ENCODE assay signal across 11 cellular contexts in the genomic region with DNA sequence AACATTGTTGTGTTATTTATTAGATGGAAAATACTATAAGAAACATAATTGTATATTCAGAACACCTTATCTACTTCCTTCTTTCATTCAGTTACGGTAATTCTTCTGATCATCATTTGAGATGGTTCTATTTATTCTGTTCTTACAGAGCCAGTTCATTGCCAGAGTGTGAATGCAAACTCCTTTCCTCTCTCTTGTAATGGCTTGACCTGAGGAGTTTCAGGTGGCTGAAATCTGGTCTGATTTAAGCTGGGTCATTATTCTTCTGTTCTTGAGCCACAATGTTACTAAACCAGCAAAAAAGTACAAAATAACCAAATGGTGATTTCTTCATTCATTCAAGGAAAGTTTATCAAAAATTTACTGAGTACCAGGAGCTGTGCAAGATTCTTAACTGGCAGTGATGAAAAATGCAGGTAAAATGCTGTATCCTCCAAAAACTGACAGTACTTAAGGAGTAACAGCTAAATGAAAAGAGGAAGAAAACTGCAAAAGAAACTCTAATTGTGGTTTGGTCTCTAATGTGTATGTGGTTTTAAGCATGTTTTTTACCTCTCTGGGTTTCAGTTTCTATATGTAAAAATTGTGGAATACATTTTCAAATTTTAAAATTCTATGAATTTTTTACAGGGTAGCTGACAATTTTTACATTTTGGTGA.
A peak's percentile ranks its signal among the peaks of the same experiment; 100 is the strongest.
DNase-seq lines count a peak whose midpoint lies in the region; ATAC-seq and TF ChIP-seq lines count a peak whose summit lies in the region.
"Had no signal": no experiment of that assay in that cellular context is flagged by ENCODE, and none has a peak within 500 bp of the region (broad histone marks: within the 10 kb centered on the region; RNA-seq: fewer than 3 reads in every experiment).

No MANE protein-coding gene starts in this region.

- no peaks in the 10 kb centered on the region for H3K36me3 ChIP-seq in MG63

- TF ChIP-seq CTCF in GM12865 (IDR thresholded peaks at IDR 0.05; ENCODE audit: insufficient read depth, low read depth, low read length, missing control alignments): no peak

- H3K4me3 Mint-ChIP-seq in activated T-cell treated with anti-CD3 and anti-CD28 coated beads, Interleukin-2, amount 50 U/mL, for 4 hours: no peak overlapping the region

- no peaks in the 10 kb centered on the region for H3K9me3 ChIP-seq in MG63

- peak; percentile 87 for ATAC-seq in GM19455 (IDR thresholded peaks at IDR 0.05; ENCODE audit: unreplicated experiment)
- ATAC-seq in HG02943 (IDR thresholded peaks at IDR 0.05; ENCODE audit: low read depth, unreplicated experiment): peak; percentile 95
- ATAC-seq in activated T-cell treated with anti-CD3 and anti-CD28 coated beads, Interleukin-2, amount 50 U/mL, for 4 hours: no peak

- H3K4me1 Mint-ChIP-seq in activated T-cell treated with anti-CD3 and anti-CD28 coated beads, Interleukin-2, amount 50 U/mL, for 4 hours (ENCODE audit: low read depth): peaks cover 7% of the 10 kb centered on the region

- H3K36me3 Mint-ChIP-seq in activated T-cell treated with anti-CD3 and anti-CD28 coated beads, Interleukin-2, amount 50 U/mL, for 4 hours (ENCODE audit: insufficient read depth): no peaks in the 10 kb centered on the region

- no peaks in the 10 kb centered on the region for H3K27me3 Mint-ChIP-seq in activated T-cell treated with anti-CD3 and anti-CD28 coated beads, Interleukin-2, amount 50 U/mL, for 4 hours (ENCODE audit: low read depth)

- H3K4me3 ChIP-seq in GM12865 (ENCODE audit: low read depth, low read length): no peak overlapping the region
- no peak overlapping the region for H3K4me3 ChIP-seq in MG63

- DNase-seq in GM12865 (ENCODE audit: low read depth): peak; percentile 3
- DNase-seq in KG1 (lab: John Stamatoyannopoulos, UW): peak; percentile 5
- no peak for DNase-seq in MG63
- no peak for DNase-seq in COR-L47 (lab: John Stamatoyannopoulos, UW)
- DNase-seq in activated T-cell treated with anti-CD3 and anti-CD28 coated beads, Interleukin-2, amount 50 U/mL, for 4 hours: no peak
- DNase-seq in foreskin melanocyte: no peak
- DNase-seq: activated gamma-delta T cell, mammary epithelial cell, NCI-H524 treated with DMSO at 0.1 percent for 48 hours had no signal

- H3K27me3 ChIP-seq in MG63: no peaks in the 10 kb centered on the region

- no peaks in the 10 kb centered on the region for H3K9me3 Mint-ChIP-seq in activated T-cell treated with anti-CD3 and anti-CD28 coated beads, Interleukin-2, amount 50 U/mL, for 4 hours

Comparison
In these comparisons a context has a peak if more than half of its experiments do, and no peak if none do; other contexts are left out.
1. DNase-seq: peak in GM12865 (single experiment) and KG1 (single experiment); none in MG63 (single experiment), COR-L47 (single experiment), activated T-cell treated with anti-CD3 and anti-CD28 coated beads, Interleukin-2, amount 50 U/mL, for 4 hours (single experiment) and foreskin melanocyte (single experiment).
2. ATAC-seq: peak in GM19455 (single experiment) and HG02943 (single experiment); none in activated T-cell treated with anti-CD3 and anti-CD28 coated beads, Interleukin-2, amount 50 U/mL, for 4 hours (0 of 2).